ENCODE assay signal across 14 cellular contexts in genomic region chr1:8350914-8351684, GRCh38. TPM values are rescaled to one million over a fixed set of nuclear protein-coding genes. Genes with fewer than 3 reads are reported as not detected.
DNase-seq lines count a peak whose midpoint lies in the region; ATAC-seq, FAIRE-seq and TF ChIP-seq lines count a peak whose summit lies in the region.
"Had no signal": no experiment of that assay in that cellular context is flagged by ENCODE, and none has a peak within 500 bp of the region (broad histone marks: within the 10 kb centered on the region; RNA-seq: fewer than 3 reads in every experiment).

No MANE protein-coding gene starts in this region.

- ATAC-seq in HCT116 = 0 out of 2 replicates have a peak, but pooled peaks have one; percentile 2
- ATAC-seq in gastrocnemius medialis = peak in 1 of 2 donors; percentile 7
- no peak for ATAC-seq in HG03159 (IDR thresholded peaks at IDR 0.05; ENCODE audit: unreplicated experiment)
- ATAC-seq: sciatic nerve had no signal

- H2AFZ ChIP-seq in HCT116 (ENCODE audit: low read depth, low read length, poor library complexity, severe bottlenecking) = no peak overlapping the region

- TF ChIP-seq CTCF in HCT116 (IDR thresholded peaks at IDR 0.05 in 2 of 3, conservative IDR thresholded peaks at IDR 0.05 in 1 of 3; ENCODE audit: borderline replicate concordance in 1 of 3, insufficient read depth in 1 of 3, low read depth in 2 of 3, low read length in 2 of 3) (no peak), ascending aorta (IDR thresholded peaks at IDR 0.05) (no peak), kidney (IDR thresholded peaks at IDR 0.05; ENCODE audit: borderline replicate concordance, extremely low read depth, insufficient read depth) (no peak), gastrocnemius medialis (IDR thresholded peaks at IDR 0.05 in 4 of 5, conservative IDR thresholded peaks at IDR 0.05 in 1 of 5) (no peak), GM20000 (IDR thresholded peaks at IDR 0.05; ENCODE audit: extremely low read depth, missing control alignments) (no peak)

- intact Hi-C loops in HCT116 (cut with micrococcal nuclease) = no loop called here
- intact Hi-C loops in ascending aorta (cut with DNase I) = no loop called here
- intact Hi-C loops in kidney (cut with DNase I) = no loop called here
- intact Hi-C loops in gastrocnemius medialis (cut with DNase I; ENCODE audit: low total_unique reads) = no loop called here

- H3K4me3 ChIP-seq in HCT116 (replicated peaks in 1 of 2; ENCODE audit: low read depth in 1 of 2, low read length in 2 of 2) = no peak overlapping the region
- no peak overlapping the region for H3K4me3 ChIP-seq in ascending aorta
- no peak overlapping the region for H3K4me3 ChIP-seq in kidney (ENCODE audit: low read length in 2 of 2)
- H3K4me3 ChIP-seq in gastrocnemius medialis = no peak overlapping the region
- H3K4me3 ChIP-seq: BLaER1, SK-N-MC, tibial artery had no signal

- H3K36me3 ChIP-seq in HCT116 (ENCODE audit: control insufficient read depth in 1 of 2, insufficient read depth in 2 of 2, low read length in 2 of 2) (peaks cover under 1 to 2% of the 10 kb centered on the region in 2 experiments; a peak in 2 of 4 replicates), ascending aorta (peaks cover 17 to 29% of the 10 kb centered on the region in 2 donors), kidney (ENCODE audit: control insufficient read depth in 1 of 2, insufficient read depth in 2 of 2, low read length in 2 of 2) (peaks cover 22 to 27% of the 10 kb centered on the region in 2 donors), gastrocnemius medialis (peaks cover 0 to 35% of the 10 kb centered on the region in 2 donors)

- BruUV-seq in HCT116 (replicated peaks; lab: Mats Ljungman, UMichigan) = no TSS peak

- TF ChIP-seq RAD21 in HCT116 (IDR thresholded peaks at IDR 0.05; ENCODE audit: low read depth) = no peak

- DNase-seq in HCT116 (ENCODE audit: low read depth, low spot score) (no peak), ascending aorta (ENCODE audit: low spot score in 2 of 2) (no peak), kidney (peak; percentile 75), gastrocnemius medialis (no peak), GM20000 (ENCODE audit: low spot score) (no peak)
- no peak for DNase-seq in stimulated activated naive CD4-positive, alpha-beta T cell treated with Interleukin-2 at 50 U/mL for 16 hours (lab: John Stamatoyannopoulos, UW)
- DNase-seq: NCI-H2081 had no signal

- H4K20me1 ChIP-seq in HCT116 (ENCODE audit: insufficient read depth) = no peaks in the 10 kb centered on the region

- H3K9me2 ChIP-seq in HCT116 (ENCODE audit: insufficient read depth) = no peaks in the 10 kb centered on the region

- no peak for FAIRE-seq in kidney (lab: Jason Lieb, UNC)
- FAIRE-seq: endothelial cell of umbilical vein, frontal cortex had no signal

- no peak overlapping the region for H3K9ac ChIP-seq in HCT116 (ENCODE audit: low read length)
- no peak overlapping the region for H3K9ac ChIP-seq in kidney (ENCODE audit: low read length in 2 of 2)
- H3K9ac ChIP-seq: BLaER1 had no signal

- H3K9me3 ChIP-seq in HCT116 (ENCODE audit: control insufficient read depth in 1 of 2, insufficient read depth in 1 of 2, low read depth in 1 of 2, low read length in 2 of 2) (no peaks in the 10 kb centered on the region), ascending aorta (no peaks in the 10 kb centered on the region), kidney (ENCODE audit: control insufficient read depth in 1 of 2, low read length in 2 of 2) (no peaks in the 10 kb centered on the region), gastrocnemius medialis (no peaks in the 10 kb centered on the region)
- H3K9me3 ChIP-seq: BLaER1, tibial artery had no signal

- H3K4me1 ChIP-seq in HCT116 (ENCODE audit: control insufficient read depth in 1 of 2, insufficient read depth in 2 of 2, low read length in 2 of 2) (peaks cover 0 to 22% of the 10 kb centered on the region in 2 experiments; a peak in 3 of 4 replicates), ascending aorta (peaks cover 0 to 25% of the 10 kb centered on the region in 2 donors), kidney (ENCODE audit: control insufficient read depth in 1 of 2, insufficient read depth in 1 of 2, low read depth in 1 of 2, low read length in 2 of 2) (peaks cover 0 to 14% of the 10 kb centered on the region in 2 donors), gastrocnemius medialis (peaks cover 29 to 43% of the 10 kb centered on the region in 2 donors)

- in situ Hi-C loops in gastrocnemius medialis (cut with MboI; ENCODE audit: low sequenced_read_pairs in 4 of 4) = no loop called here

- TF ChIP-seq POLR2A in HCT116 (IDR thresholded peaks at IDR 0.05; ENCODE audit: borderline replicate concordance, extremely low read depth, insufficient read depth, insufficient read length) (no peak), gastrocnemius medialis (IDR thresholded peaks at IDR 0.05) (no peak)

- POLR2A ChIA-PET in HCT116 (lab: Charles Lee) = no interaction called here

- H3K27ac ChIP-seq in HCT116 (ENCODE audit: low read depth, low read length) (peak overlapping the region; percentile 36; the same call in 1 of the 2 replicates), ascending aorta (peak overlapping the region; percentile 34 to 81), kidney (ENCODE audit: low read depth in 2 of 2, low read length in 2 of 2) (peak overlapping the region in 1 of 2 donors; percentile 4), gastrocnemius medialis (peak overlapping the region; percentile 38 to 75 (median 58))
- H3K27ac ChIP-seq: BLaER1, SK-N-MC had no signal

- H3K4me2 ChIP-seq in HCT116 (ENCODE audit: low read length) = no peak overlapping the region
- H3K4me2 ChIP-seq: BLaER1 had no signal

- H3K79me2 ChIP-seq in HCT116 (ENCODE audit: insufficient read depth, low read length) = no peaks in the 10 kb centered on the region

- H3K27me3 ChIP-seq in HCT116 (ENCODE audit: insufficient read depth, low read length) = no peaks in the 10 kb centered on the region
- no peaks in the 10 kb centered on the region for H3K27me3 ChIP-seq in ascending aorta
- H3K27me3 ChIP-seq in gastrocnemius medialis = no peaks in the 10 kb centered on the region
- H3K27me3 ChIP-seq: BLaER1, tibial artery had no signal

- CTCF ChIA-PET in HCT116 (lab: Charles Lee) = interaction anchor here (0.9 to 3.2 kb wide), 5 partner anchors 336 to 498 kb away, joined by 3 to 35 read pairs (median 3); no protein-coding TSS in a partner anchor

- RAD21 ChIA-PET in HCT116 (lab: Charles Lee; ENCODE audit: low non-redundant PET in 1 of 2, low total read pairs in 2 of 2, uncharacterized antibody in 2 of 2, unreplicated experiment in 2 of 2) = interaction anchor here in 1 of 2 experiments (0.7 kb wide), 2 partner anchors 178 to 375 kb away, joined by 3 read pairs; no protein-coding TSS in a partner anchor

TF ChIP-seq in HCT116, 20 proteins besides CTCF, POLR2A, EP300 and RAD21:
- TF ChIP-seq POLR2AphosphoS5 (IDR thresholded peaks at IDR 0.05; ENCODE audit: low read depth, low read length) (no peak), SIN3A (IDR thresholded peaks at IDR 0.05; ENCODE audit: low read depth) (no peak), MAX (IDR thresholded peaks at IDR 0.05) (no peak), ZBTB33 (IDR thresholded peaks at IDR 0.05; ENCODE audit: extremely low read depth, insufficient replicate concordance, low read length) (no peak), CEBPB (IDR thresholded peaks at IDR 0.05; ENCODE audit: low read depth) (no peak), ELF1 (IDR thresholded peaks at IDR 0.05; ENCODE audit: borderline replicate concordance, low read depth) (no peak), ATF3 (IDR thresholded peaks at IDR 0.05) (no peak), FOSL1 (IDR thresholded peaks at IDR 0.05; ENCODE audit: low read depth) (no peak), JUND (IDR thresholded peaks at IDR 0.05) (no peak), EZH2phosphoT487 (IDR thresholded peaks at IDR 0.05; ENCODE audit: borderline replicate concordance) (no peak), SP1 (IDR thresholded peaks at IDR 0.05; ENCODE audit: low read depth) (no peak), ZFX (IDR thresholded peaks at IDR 0.05) (no peak), TCF7L2 (IDR thresholded peaks at IDR 0.05; ENCODE audit: borderline replicate concordance, extremely low read depth, insufficient read depth, insufficient read length) (no peak), CBX3 (IDR thresholded peaks at IDR 0.05; ENCODE audit: low read depth) (no peak), ZNF274 (IDR thresholded peaks at IDR 0.05; ENCODE audit: low read depth, low read length) (no peak), EZH2 (IDR thresholded peaks at IDR 0.05) (no peak), SRF (IDR thresholded peaks at IDR 0.05; ENCODE audit: low read depth) (no peak)

RNA-seq across cellular contexts. Expression of gene SLC45A1, which starts 33.2 kb away (rescaled TPM):
- total RNA-seq in HCT116 (2021; ENCODE audit: unreplicated experiment) (13.8 TPM), ascending aorta (3.2 TPM), kidney (1.8 TPM), gastrocnemius medialis (1 to 10 TPM in 1 of 4 donors, under 1 TPM in 3; 0.56 to 2.9 (median 0.68) TPM)
- 17.0 and 21.0 TPM in 2 replicates for polyA plus RNA-seq in HCT116 (2012)
- polyA plus RNA-seq in kidney (ENCODE audit: insufficient read depth, low read depth, low replicate concordance) = 9.2 TPM
